Comparison of ENCODE assay signal across 17 cellular contexts in genomic region chrX:10512258-10512657, GRCh38.
DNase-seq lines count a peak whose midpoint lies in the region; ATAC-seq and TF ChIP-seq lines count a peak whose summit lies in the region.
"Had no signal": no experiment of that assay in that cellular context is flagged by ENCODE, and none has a peak within 500 bp of the region (broad histone marks: within the 10 kb centered on the region; RNA-seq: fewer than 3 reads in every experiment).

No MANE protein-coding gene starts in this region.

- WGBS in GM23248 (ENCODE audit: low coverage in 1 of 2, low lambda C conversion rate in 2 of 2, missing lambda C conversion rate in 2 of 2), 2 experiments = 10 to 15% methylated on average over 1 of the region's 1 CpG

- no peak for ATAC-seq in GM18511 (IDR thresholded peaks at IDR 0.05; ENCODE audit: unreplicated experiment)
- ATAC-seq: activated CD4-positive, CD25-positive, alpha-beta regulatory T cell treated with anti-CD3 and anti-CD28 coated beads, Interleukin-2, amount 50 U/mL, for 24 hours; lower lobe of right lung; natural killer cell; Panc1 had no signal

- no peaks in the 10 kb centered on the region for H3K79me2 ChIP-seq in GM23248 (ENCODE audit: insufficient read depth)

- DNase-seq in A172 (ENCODE audit: low spot score) = peak; percentile 83
- DNase-seq in ELR (ENCODE audit: low read depth) = peak; percentile 21
- DNase-seq in SK-N-DZ (ENCODE audit: low spot score) = peak; percentile 34
- peak; percentile 53 for DNase-seq in fibroblast of mammary gland (ENCODE audit: low read depth)
- DNase-seq in GM23248 = no peak
- DNase-seq in cerebellar cortex (ENCODE audit: low spot score) = no peak
- no peak for DNase-seq in iPS-NIHi11 (ENCODE audit: low spot score)
- DNase-seq: activated gamma-delta T cell, anterior cingulate cortex, KBM-7, lower lobe of right lung, natural killer cell, NCI-H1436, NCI-H524 treated with DMSO at 0.1 percent for 48 hours had no signal

- H3K36me3 ChIP-seq in GM23248 (ENCODE audit: low read depth) = no peaks in the 10 kb centered on the region
- H3K36me3 ChIP-seq: lower lobe of right lung had no signal

- no peaks in the 10 kb centered on the region for H3F3A ChIP-seq in GM23248 (ENCODE audit: insufficient read depth)

- no peaks in the 10 kb centered on the region for H3K27me3 ChIP-seq in GM23248 (replicated peaks; ENCODE audit: insufficient read depth)

- no peaks in the 10 kb centered on the region for H3K9me3 ChIP-seq in GM23248 (ENCODE audit: low read depth)
- H3K9me3 ChIP-seq: lower lobe of right lung had no signal

- no peak for TF ChIP-seq CTCF in fibroblast of mammary gland (conservative IDR thresholded peaks at IDR 0.05; ENCODE audit: control insufficient read depth, insufficient read depth, low read depth, low read length)

- H3K27ac ChIP-seq in GM23248 = no peak overlapping the region
- H3K27ac ChIP-seq: lower lobe of right lung had no signal

- H3K9ac ChIP-seq in GM23248 = no peak overlapping the region

- H3K4me3 ChIP-seq in fibroblast of mammary gland (ENCODE audit: control insufficient read depth, low read depth, low read length) (no peak overlapping the region), GM23248 (no peak overlapping the region)
- H3K4me3 ChIP-seq: lower lobe of right lung had no signal

- 0 out of 2 replicates have a peak, but pooled peaks cover 17% of the 10 kb centered on the region for H3K4me1 ChIP-seq in GM23248 (ENCODE audit: insufficient read depth)
- H3K4me1 ChIP-seq: lower lobe of right lung had no signal

- H2AFZ ChIP-seq in GM23248 = no peak overlapping the region

- no peaks in the 10 kb centered on the region for H3K9me2 ChIP-seq in GM23248 (ENCODE audit: insufficient read depth)

- no peaks in the 10 kb centered on the region for H4K20me1 ChIP-seq in GM23248 (ENCODE audit: insufficient read depth)

- in situ Hi-C loops in GM23248 (cut with MboI) = no loop called here

- H3K4me2 ChIP-seq in GM23248 (ENCODE audit: unreplicated experiment) = no peak overlapping the region

Comparison
In these comparisons a context has a peak if more than half of its experiments do, and no peak if none do; other contexts are left out.
1. DNase-seq: peak in A172 (single experiment), ELR (single experiment), SK-N-DZ (single experiment) and fibroblast of mammary gland (single experiment); none in GM23248 (single experiment), cerebellar cortex (single experiment) and iPS-NIHi11 (single experiment).